ENCODE assay signal across 14 cellular contexts in genomic region chr14:32710351-32711102, GRCh38.
DNase-seq lines count a peak whose midpoint lies in the region; ATAC-seq and TF ChIP-seq lines count a peak whose summit lies in the region.
"Had no signal": no experiment of that assay in that cellular context is flagged by ENCODE, and none has a peak within 500 bp of the region (broad histone marks: within the 10 kb centered on the region; RNA-seq: fewer than 3 reads in every experiment).

No MANE protein-coding gene starts in this region.

- no peak for TF ChIP-seq POLR2A in stomach (IDR thresholded peaks at IDR 0.05)

- DNase-seq in NCI-H2029 treated with DMSO at 0.1 percent for 48 hours (lab: John Stamatoyannopoulos, UW), result peak; percentile 99
- peak; percentile 38 for DNase-seq in astrocyte of the spinal cord (ENCODE audit: low read depth, low spot score)
- peak; percentile 55 for DNase-seq in iris pigment epithelial cell (ENCODE audit: low read depth)
- DNase-seq in stomach, result no peak
- DNase-seq in amniotic stem cell (lab: John Stamatoyannopoulos, UW), result no peak
- no peak for DNase-seq in NCI-H345 (lab: John Stamatoyannopoulos, UW)
- DNase-seq in globus pallidus (ENCODE audit: low spot score), result no peak
- DNase-seq: activated naive CD8-positive, alpha-beta T cell treated with anti-CD3 and anti-CD28 coated beads for 36 hours; CD8-positive, alpha-beta T cell; GF-D8; natural killer cell had no signal

- H3K9me3 ChIP-seq in stomach, result no peaks in the 10 kb centered on the region
- H3K9me3 ChIP-seq: SK-N-SH had no signal

- ATAC-seq in GM21447 (IDR thresholded peaks at IDR 0.05; ENCODE audit: unreplicated experiment), result no peak
- ATAC-seq: CD8-positive, alpha-beta T cell; natural killer cell had no signal

- no peak overlapping the region for H3K4me3 ChIP-seq in astrocyte of the spinal cord (ENCODE audit: low read depth, low read length)
- H3K4me3 ChIP-seq in stomach, result peak overlapping the region; percentile 17 to 20 (median 18)
- H3K4me3 ChIP-seq: smooth muscle cell had no signal

- no peak for TF ChIP-seq CTCF in astrocyte of the spinal cord (IDR thresholded peaks at IDR 0.05; ENCODE audit: low read depth, low read length)
- TF ChIP-seq CTCF in stomach (IDR thresholded peaks at IDR 0.05), result no peak

- 22 to 37% (median 25%) methylated on average over 11 of the region's 11 CpGs for WGBS in stomach, 5 donors

- no peak for TF ChIP-seq EP300 in stomach (IDR thresholded peaks at IDR 0.05)

- H3K27me3 ChIP-seq in stomach, result no peaks in the 10 kb centered on the region

- peak overlapping the region in 3 of 5 donors; percentile 23 to 63 (median 62) for H3K27ac ChIP-seq in stomach

- in situ Hi-C loops in astrocyte of the spinal cord (cut with HindIII; ENCODE audit: low sequenced_read_pairs), result no loop called here

- intact Hi-C loops in stomach (cut with DNase I; ENCODE audit: low total_unique reads), result no loop called here

- peaks cover 0 to 31% (median 15%) of the 10 kb centered on the region in 4 donors for H3K4me1 ChIP-seq in stomach

- no peaks in the 10 kb centered on the region for H3K36me3 ChIP-seq in stomach

Comparison
In these comparisons a context has a peak if more than half of its experiments do, and no peak if none do; other contexts are left out.
1. DNase-seq: peak in NCI-H2029 treated with DMSO at 0.1 percent for 48 hours (single experiment), astrocyte of the spinal cord (single experiment) and iris pigment epithelial cell (single experiment); none in stomach (single experiment), amniotic stem cell (single experiment), NCI-H345 (single experiment) and globus pallidus (single experiment).